ENCODE assay signal across 29 cellular contexts in the genomic region with DNA sequence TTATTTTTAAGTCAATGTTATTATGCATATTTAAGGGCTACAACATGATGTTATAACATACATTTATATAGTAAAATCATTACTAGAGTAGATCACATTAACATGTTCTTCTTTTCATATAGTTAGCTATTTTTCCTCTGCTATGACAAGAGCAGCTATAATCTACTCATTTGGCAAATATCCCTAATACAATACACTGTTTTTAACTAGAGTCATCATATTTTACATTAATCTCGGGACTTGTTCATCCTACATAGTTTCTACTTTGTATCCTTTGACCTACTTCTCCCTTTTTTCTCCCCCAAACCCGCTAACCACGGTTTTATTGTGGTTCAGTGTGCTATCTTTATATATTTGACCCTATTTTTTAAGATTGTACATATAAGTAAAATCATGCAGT.
"Had no signal": no experiment of that assay in that cellular context is flagged by ENCODE, and none has a peak within 500 bp of the region (broad histone marks: within the 10 kb centered on the region; RNA-seq: fewer than 3 reads in every experiment).

No MANE protein-coding gene starts in this region.

- DNase-seq: naive B cell; naive thymus-derived CD4-positive, alpha-beta T cell; naive thymus-derived CD8-positive, alpha-beta T cell; natural killer cell; nephron progenitor cell; nucleus accumbens; occipital lobe; ovary; pancreas; posterior cingulate gyrus; psoas muscle; retina; right cardiac atrium; sigmoid colon; small intestine; spleen; stimulated activated CD4-positive, alpha-beta T cell treated with anti-CD3 and anti-CD28 coated beads, Interleukin-12 subunit alpha, Interleukin-12 subunit beta, amount 100 ng/mL, for 4 hours; stimulated activated CD4-positive, alpha-beta T cell treated with anti-CD3 and anti-CD28 coated beads, Interleukin-15, amount 100 ng/mL, for 24 hours; stimulated activated CD4-positive, alpha-beta T cell treated with anti-CD3 and anti-CD28 coated beads, Interleukin-1b, Interleukin-23, amount 100 ng/mL, for 48 hours; stimulated activated CD4-positive, alpha-beta T cell treated with anti-CD3 and anti-CD28 coated beads, Interleukin-2, amount 100 ng/mL, for 24 hours had no signal

- H3K4me3 ChIP-seq: neural progenitor cell, ovary, pancreas, prostate gland, psoas muscle, right atrium auricular region, sigmoid colon, skin epidermis, smooth muscle cell, spleen had no signal

- H3K4me1 ChIP-seq: neural progenitor cell, pancreas, parathyroid adenoma, prostate gland, psoas muscle, right atrium auricular region, sigmoid colon, spleen had no signal

- H2AFZ ChIP-seq: neural progenitor cell, parathyroid adenoma had no signal

- H3K27ac ChIP-seq: neural progenitor cell, neutrophil, ovary, pancreas, parathyroid adenoma, prostate gland, psoas muscle, right atrium auricular region, sigmoid colon, skin epidermis, spleen had no signal

- H3K4me2 ChIP-seq: neural progenitor cell, smooth muscle cell had no signal

- H3K79me2 ChIP-seq: parathyroid adenoma had no signal

- H3K27me3 ChIP-seq: neural progenitor cell, neutrophil, ovary, pancreas, right atrium auricular region, sigmoid colon, spleen had no signal

- H3K9me3 ChIP-seq: neutrophil, ovary, pancreas, prostate gland, psoas muscle, right atrium auricular region, sigmoid colon had no signal

- H3K9ac ChIP-seq: neural progenitor cell, parathyroid adenoma had no signal

- H3K36me3 ChIP-seq: neural progenitor cell, neutrophil, ovary, pancreas, prostate gland, right atrium auricular region, sigmoid colon, spleen had no signal

- ATAC-seq: naive thymus-derived CD4-positive, alpha-beta T cell; naive thymus-derived CD8-positive, alpha-beta T cell; natural killer cell; natural killer cell treated with Interleukin-12 subunit alpha and Interleukin-12 subunit beta and Interleukin-15 and Interleukin-18, amount 100 ng/mL, for 72 hours; pancreas; psoas muscle; right cardiac atrium; sciatic nerve had no signal

- FAIRE-seq: pancreas, small intestine had no signal
